1 cellular context compared by ENCODE assay signal in genomic region chr3:142595951-142596725, GRCh38.
TF ChIP-seq lines count a peak whose summit lies in the region.

PLS1 (plus strand) TSS chr3:142596393; CDS start chr3:142664238, 67,845 bp downstream.

TF ChIP-seq in H1, 55 proteins besides CTCF, POLR2A, EP300 and RAD21 (continued from another document):
- TF ChIP-seq, protein P1, sequence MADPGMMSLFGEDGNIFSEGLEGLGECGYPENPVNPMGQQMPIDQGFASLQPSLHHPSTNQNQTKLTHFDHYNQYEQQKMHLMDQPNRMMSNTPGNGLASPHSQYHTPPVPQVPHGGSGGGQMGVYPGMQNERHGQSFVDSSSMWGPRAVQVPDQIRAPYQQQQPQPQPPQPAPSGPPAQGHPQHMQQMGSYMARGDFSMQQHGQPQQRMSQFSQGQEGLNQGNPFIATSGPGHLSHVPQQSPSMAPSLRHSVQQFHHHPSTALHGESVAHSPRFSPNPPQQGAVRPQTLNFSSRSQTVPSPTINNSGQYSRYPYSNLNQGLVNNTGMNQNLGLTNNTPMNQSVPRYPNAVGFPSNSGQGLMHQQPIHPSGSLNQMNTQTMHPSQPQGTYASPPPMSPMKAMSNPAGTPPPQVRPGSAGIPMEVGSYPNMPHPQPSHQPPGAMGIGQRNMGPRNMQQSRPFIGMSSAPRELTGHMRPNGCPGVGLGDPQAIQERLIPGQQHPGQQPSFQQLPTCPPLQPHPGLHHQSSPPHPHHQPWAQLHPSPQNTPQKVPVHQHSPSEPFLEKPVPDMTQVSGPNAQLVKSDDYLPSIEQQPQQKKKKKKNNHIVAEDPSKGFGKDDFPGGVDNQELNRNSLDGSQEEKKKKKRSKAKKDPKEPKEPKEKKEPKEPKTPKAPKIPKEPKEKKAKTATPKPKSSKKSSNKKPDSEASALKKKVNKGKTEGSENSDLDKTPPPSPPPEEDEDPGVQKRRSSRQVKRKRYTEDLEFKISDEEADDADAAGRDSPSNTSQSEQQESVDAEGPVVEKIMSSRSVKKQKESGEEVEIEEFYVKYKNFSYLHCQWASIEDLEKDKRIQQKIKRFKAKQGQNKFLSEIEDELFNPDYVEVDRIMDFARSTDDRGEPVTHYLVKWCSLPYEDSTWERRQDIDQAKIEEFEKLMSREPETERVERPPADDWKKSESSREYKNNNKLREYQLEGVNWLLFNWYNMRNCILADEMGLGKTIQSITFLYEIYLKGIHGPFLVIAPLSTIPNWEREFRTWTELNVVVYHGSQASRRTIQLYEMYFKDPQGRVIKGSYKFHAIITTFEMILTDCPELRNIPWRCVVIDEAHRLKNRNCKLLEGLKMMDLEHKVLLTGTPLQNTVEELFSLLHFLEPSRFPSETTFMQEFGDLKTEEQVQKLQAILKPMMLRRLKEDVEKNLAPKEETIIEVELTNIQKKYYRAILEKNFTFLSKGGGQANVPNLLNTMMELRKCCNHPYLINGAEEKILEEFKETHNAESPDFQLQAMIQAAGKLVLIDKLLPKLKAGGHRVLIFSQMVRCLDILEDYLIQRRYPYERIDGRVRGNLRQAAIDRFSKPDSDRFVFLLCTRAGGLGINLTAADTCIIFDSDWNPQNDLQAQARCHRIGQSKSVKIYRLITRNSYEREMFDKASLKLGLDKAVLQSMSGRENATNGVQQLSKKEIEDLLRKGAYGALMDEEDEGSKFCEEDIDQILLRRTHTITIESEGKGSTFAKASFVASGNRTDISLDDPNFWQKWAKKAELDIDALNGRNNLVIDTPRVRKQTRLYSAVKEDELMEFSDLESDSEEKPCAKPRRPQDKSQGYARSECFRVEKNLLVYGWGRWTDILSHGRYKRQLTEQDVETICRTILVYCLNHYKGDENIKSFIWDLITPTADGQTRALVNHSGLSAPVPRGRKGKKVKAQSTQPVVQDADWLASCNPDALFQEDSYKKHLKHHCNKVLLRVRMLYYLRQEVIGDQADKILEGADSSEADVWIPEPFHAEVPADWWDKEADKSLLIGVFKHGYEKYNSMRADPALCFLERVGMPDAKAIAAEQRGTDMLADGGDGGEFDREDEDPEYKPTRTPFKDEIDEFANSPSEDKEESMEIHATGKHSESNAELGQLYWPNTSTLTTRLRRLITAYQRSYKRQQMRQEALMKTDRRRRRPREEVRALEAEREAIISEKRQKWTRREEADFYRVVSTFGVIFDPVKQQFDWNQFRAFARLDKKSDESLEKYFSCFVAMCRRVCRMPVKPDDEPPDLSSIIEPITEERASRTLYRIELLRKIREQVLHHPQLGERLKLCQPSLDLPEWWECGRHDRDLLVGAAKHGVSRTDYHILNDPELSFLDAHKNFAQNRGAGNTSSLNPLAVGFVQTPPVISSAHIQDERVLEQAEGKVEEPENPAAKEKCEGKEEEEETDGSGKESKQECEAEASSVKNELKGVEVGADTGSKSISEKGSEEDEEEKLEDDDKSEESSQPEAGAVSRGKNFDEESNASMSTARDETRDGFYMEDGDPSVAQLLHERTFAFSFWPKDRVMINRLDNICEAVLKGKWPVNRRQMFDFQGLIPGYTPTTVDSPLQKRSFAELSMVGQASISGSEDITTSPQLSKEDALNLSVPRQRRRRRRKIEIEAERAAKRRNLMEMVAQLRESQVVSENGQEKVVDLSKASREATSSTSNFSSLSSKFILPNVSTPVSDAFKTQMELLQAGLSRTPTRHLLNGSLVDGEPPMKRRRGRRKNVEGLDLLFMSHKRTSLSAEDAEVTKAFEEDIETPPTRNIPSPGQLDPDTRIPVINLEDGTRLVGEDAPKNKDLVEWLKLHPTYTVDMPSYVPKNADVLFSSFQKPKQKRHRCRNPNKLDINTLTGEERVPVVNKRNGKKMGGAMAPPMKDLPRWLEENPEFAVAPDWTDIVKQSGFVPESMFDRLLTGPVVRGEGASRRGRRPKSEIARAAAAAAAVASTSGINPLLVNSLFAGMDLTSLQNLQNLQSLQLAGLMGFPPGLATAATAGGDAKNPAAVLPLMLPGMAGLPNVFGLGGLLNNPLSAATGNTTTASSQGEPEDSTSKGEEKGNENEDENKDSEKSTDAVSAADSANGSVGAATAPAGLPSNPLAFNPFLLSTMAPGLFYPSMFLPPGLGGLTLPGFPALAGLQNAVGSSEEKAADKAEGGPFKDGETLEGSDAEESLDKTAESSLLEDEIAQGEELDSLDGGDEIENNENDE (IDR thresholded peaks at IDR 0.05; ENCODE audit: insufficient replicate concordance, low read length): peak; percentile 23
- TF ChIP-seq POLR2AphosphoS5 (IDR thresholded peaks at IDR 0.05; ENCODE audit: low read depth, low read length): peak; percentile 88
- peak; percentile 50 to 84; a peak in 2 of 4 replicates for TF ChIP-seq HDAC2 (IDR thresholded peaks at IDR 0.05; ENCODE audit: borderline replicate concordance in 1 of 2, low read depth in 2 of 2, low read length in 2 of 2)
- no peak for TF ChIP-seq SIX5 (IDR thresholded peaks at IDR 0.05; ENCODE audit: low read depth, low read length)
- TF ChIP-seq TAF1 (IDR thresholded peaks at IDR 0.05; ENCODE audit: low read depth, low read length): peak; percentile 88
- TF ChIP-seq, protein P2, sequence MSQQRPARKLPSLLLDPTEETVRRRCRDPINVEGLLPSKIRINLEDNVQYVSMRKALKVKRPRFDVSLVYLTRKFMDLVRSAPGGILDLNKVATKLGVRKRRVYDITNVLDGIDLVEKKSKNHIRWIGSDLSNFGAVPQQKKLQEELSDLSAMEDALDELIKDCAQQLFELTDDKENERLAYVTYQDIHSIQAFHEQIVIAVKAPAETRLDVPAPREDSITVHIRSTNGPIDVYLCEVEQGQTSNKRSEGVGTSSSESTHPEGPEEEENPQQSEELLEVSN (IDR thresholded peaks at IDR 0.05): peak; percentile 78
- TF ChIP-seq BACH1 (IDR thresholded peaks at IDR 0.05; ENCODE audit: low read length): no peak
- TF ChIP-seq NRF1 (IDR thresholded peaks at IDR 0.05; ENCODE audit: low read depth, low read length): peak; percentile 90
- peak; percentile 34; the same call in 1 of the 2 replicates for TF ChIP-seq RFX5 (IDR thresholded peaks at IDR 0.05; ENCODE audit: borderline replicate concordance, low read depth, low read length)
- no peak for TF ChIP-seq GTF2F1 (IDR thresholded peaks at IDR 0.05; ENCODE audit: borderline replicate concordance, low read depth, low read length)
- no peak for TF ChIP-seq CBX5 (IDR thresholded peaks at IDR 0.05; ENCODE audit: low read depth, low read length)
- no peak for TF ChIP-seq BRCA1 (IDR thresholded peaks at IDR 0.05; ENCODE audit: low read depth, low read length)
- no peak for TF ChIP-seq MAFK (IDR thresholded peaks at IDR 0.05; ENCODE audit: low read depth, low read length)
- TF ChIP-seq KDM4A (IDR thresholded peaks at IDR 0.05; ENCODE audit: low read depth, low read length, severe bottlenecking): peak; percentile 98
- TF ChIP-seq ATF2 (IDR thresholded peaks at IDR 0.05; ENCODE audit: low read length): no peak
- peak; percentile 71; the same call in 1 of the 2 replicates for TF ChIP-seq YY1 (IDR thresholded peaks at IDR 0.05; ENCODE audit: low read depth, low read length)
- TF ChIP-seq ZNF274 (IDR thresholded peaks at IDR 0.05; ENCODE audit: borderline replicate concordance, extremely low read depth, low read length): no peak
- TF ChIP-seq SUZ12 (IDR thresholded peaks at IDR 0.05; ENCODE audit: low read length): no peak
- TF ChIP-seq MAX (IDR thresholded peaks at IDR 0.05): peak; percentile 41
- TF ChIP-seq, protein P3, sequence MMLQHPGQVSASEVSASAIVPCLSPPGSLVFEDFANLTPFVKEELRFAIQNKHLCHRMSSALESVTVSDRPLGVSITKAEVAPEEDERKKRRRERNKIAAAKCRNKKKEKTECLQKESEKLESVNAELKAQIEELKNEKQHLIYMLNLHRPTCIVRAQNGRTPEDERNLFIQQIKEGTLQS (IDR thresholded peaks at IDR 0.05; ENCODE audit: insufficient read depth, low read depth, low read length): no peak
- TF ChIP-seq SIN3A (conservative IDR thresholded peaks at IDR 0.05 in 1 of 2, IDR thresholded peaks at IDR 0.05 in 1 of 2; ENCODE audit: low read depth in 1 of 2, low read length in 2 of 2): peak in 1 of 2 experiments; percentile 75; a peak in 2 of 4 replicates
- TF ChIP-seq NANOG (IDR thresholded peaks at IDR 0.05; ENCODE audit: insufficient read depth, low read depth, low read length, poor library complexity, severe bottlenecking): no peak
- no peak for TF ChIP-seq JUN (IDR thresholded peaks at IDR 0.05; ENCODE audit: low read depth, low read length)
- no peak for TF ChIP-seq FOSL1 (IDR thresholded peaks at IDR 0.05; ENCODE audit: insufficient read depth, low read depth, low read length)
- peak; percentile 90 for TF ChIP-seq CTBP2 (IDR thresholded peaks at IDR 0.05; ENCODE audit: borderline replicate concordance, insufficient read depth, insufficient read length, low read length)
- peak; percentile 83 for TF ChIP-seq TBP (IDR thresholded peaks at IDR 0.05; ENCODE audit: low read depth, low read length)
- no peak for TF ChIP-seq CHD2 (IDR thresholded peaks at IDR 0.05; ENCODE audit: low read length)
- no peak for TF ChIP-seq KDM5A (IDR thresholded peaks at IDR 0.05; ENCODE audit: low read length)
- no peak for TF ChIP-seq SAP30 (IDR thresholded peaks at IDR 0.05; ENCODE audit: insufficient read depth, insufficient replicate concordance, low read length)
- peak; percentile 57; the same call in 1 of the 2 replicates for TF ChIP-seq EGR1 (IDR thresholded peaks at IDR 0.05; ENCODE audit: borderline replicate concordance, low read depth, low read length)
- TF ChIP-seq CREB1 (IDR thresholded peaks at IDR 0.05): peak; percentile 41; the same call in 1 of the 2 replicates
- TF ChIP-seq RBBP5 (IDR thresholded peaks at IDR 0.05; ENCODE audit: borderline replicate concordance, low read depth, low read length): peak; percentile 94
- TF ChIP-seq TCF12 (IDR thresholded peaks at IDR 0.05; ENCODE audit: low read depth, low read length): 0 out of 2 replicates have a peak, but pooled peaks have one; percentile 10
- TF ChIP-seq JUND (IDR thresholded peaks at IDR 0.05; ENCODE audit: low read length): peak; percentile 46
- 0 out of 2 replicates have a peak, but pooled peaks have one; percentile 24 for TF ChIP-seq CEBPB (IDR thresholded peaks at IDR 0.05; ENCODE audit: low read depth, low read length)
- peak; percentile 64 for TF ChIP-seq TAF7 (optimal IDR thresholded peaks at IDR 0.05; ENCODE audit: borderline replicate concordance, low read depth, low read length)
- TF ChIP-seq RNF2 (IDR thresholded peaks at IDR 0.05; ENCODE audit: borderline replicate concordance, low read depth, low read length, missing control alignments, poor library complexity, severe bottlenecking): no peak
- no peak for TF ChIP-seq GABPA (IDR thresholded peaks at IDR 0.05; ENCODE audit: borderline replicate concordance, insufficient read depth, low read length)
- no peak for TF ChIP-seq TEAD4 (IDR thresholded peaks at IDR 0.05; ENCODE audit: low read depth, low read length)
- peak; percentile 96 for TF ChIP-seq SP1 (IDR thresholded peaks at IDR 0.05; ENCODE audit: low read depth, low read length)
- peak; percentile 56 for TF ChIP-seq PHF8 (conservative IDR thresholded peaks at IDR 0.05; ENCODE audit: low read depth, low read length)
- TF ChIP-seq KDM1A (IDR thresholded peaks at IDR 0.05; ENCODE audit: borderline replicate concordance, low read length): peak; percentile 65; the same call in 1 of the 2 replicates
- TF ChIP-seq SRF (IDR thresholded peaks at IDR 0.05; ENCODE audit: low read depth, low read length): no peak
- TF ChIP-seq HDAC6 (IDR thresholded peaks at IDR 0.05; ENCODE audit: low read depth, low read length): no peak
- no peak for TF ChIP-seq EZH2 (IDR thresholded peaks at IDR 0.05; ENCODE audit: low read depth, low read length, severe bottlenecking)
- TF ChIP-seq SP4 (IDR thresholded peaks at IDR 0.05; ENCODE audit: low read length): peak; percentile 56; the same call in 1 of the 2 replicates
- TF ChIP-seq ASH2L (IDR thresholded peaks at IDR 0.05; ENCODE audit: low read length): peak; percentile 95
- TF ChIP-seq SIRT6 (IDR thresholded peaks at IDR 0.05; ENCODE audit: low read length): no peak
